Comparison of ENCODE assay signal across 24 cellular contexts in genomic region chr1:77925966-77926365, GRCh38. TPM values are rescaled to one million over a fixed set of nuclear protein-coding genes. Genes with fewer than 3 reads are reported as not detected.
DNase-seq lines count a peak whose midpoint lies in the region; ATAC-seq and TF ChIP-seq lines count a peak whose summit lies in the region.
"Had no signal": no experiment of that assay in that cellular context is flagged by ENCODE, and none has a peak within 500 bp of the region (broad histone marks: within the 10 kb centered on the region; RNA-seq: fewer than 3 reads in every experiment).

No MANE protein-coding gene starts in this region.

- H3K4me1 ChIP-seq in left ventricle myocardium inferior (peaks cover 13% of the 10 kb centered on the region), right cardiac atrium (ENCODE audit: control insufficient read depth, insufficient read depth, low read length) (no peaks in the 10 kb centered on the region)
- H3K4me1 ChIP-seq: esophagus squamous epithelium had no signal

- peak overlapping the region; percentile 21 for H3K27ac ChIP-seq in left ventricle myocardium inferior (replicated peaks)
- H3K27ac ChIP-seq in right cardiac atrium (ENCODE audit: low read length), result no peak overlapping the region
- H3K27ac ChIP-seq: esophagus squamous epithelium, KMS-11, skin epidermis had no signal

- H3K4me3 ChIP-seq in left ventricle myocardium inferior (peak overlapping the region; percentile 34), right cardiac atrium (ENCODE audit: low read length) (no peak overlapping the region)

- H3K36me3 ChIP-seq in left ventricle myocardium inferior, result peaks cover 85% of the 10 kb centered on the region

- H3K9me3 Mint-ChIP-seq in T-cell (no peaks in the 10 kb centered on the region), immature natural killer cell (no peaks in the 10 kb centered on the region)
- H3K9me3 Mint-ChIP-seq: nephron progenitor cell had no signal

- H3K27me3 Mint-ChIP-seq in T-cell (no peaks in the 10 kb centered on the region), immature natural killer cell (ENCODE audit: low read depth in 3 of 3) (peaks cover 0 to 3% (median 2%) of the 10 kb centered on the region in 3 donors)

- CTCF ChIA-PET in T-cell (lab: Charles Lee), result no interaction called here

- TF ChIP-seq CTCF in left ventricle myocardium inferior (IDR thresholded peaks at IDR 0.05; ENCODE audit: borderline replicate concordance), result no peak

- H3K4me3 Mint-ChIP-seq in T-cell, result peak overlapping the region; percentile 7 to 80 (median 77)
- H3K4me3 Mint-ChIP-seq in immature natural killer cell, result peak overlapping the region in 4 of 5 donors; percentile 78 to 89 (median 80)
- H3K4me3 Mint-ChIP-seq: nephron progenitor cell had no signal

- H3K27me3 ChIP-seq in left ventricle myocardium inferior (ENCODE audit: low read depth), result no peaks in the 10 kb centered on the region
- H3K27me3 ChIP-seq in right cardiac atrium (ENCODE audit: control insufficient read depth, insufficient read depth), result no peaks in the 10 kb centered on the region
- H3K27me3 ChIP-seq: esophagus squamous epithelium had no signal

- intact Hi-C loops in left ventricle myocardium inferior (cut with micrococcal nuclease) (no loop called here), right cardiac atrium (cut with DNase I) (no loop called here)

- POLR2A ChIA-PET in T-cell (lab: Charles Lee), result no interaction called here

- H3K27ac Mint-ChIP-seq in T-cell (no peak overlapping the region), immature natural killer cell (peak overlapping the region in 1 of 6 donors; percentile 54)
- H3K27ac Mint-ChIP-seq: nephron progenitor cell had no signal

- H3K4me1 Mint-ChIP-seq in T-cell (peaks cover 0 to 14% (median 0%) of the 10 kb centered on the region in 3 donors), immature natural killer cell (peaks cover 4 to 9% of the 10 kb centered on the region in 2 donors)
- H3K4me1 Mint-ChIP-seq: nephron progenitor cell had no signal

- WGBS in right cardiac atrium, result 54% methylated on average over 2 of the region's 2 CpGs

- no peak for ATAC-seq in right cardiac atrium
- no peak for ATAC-seq in T-cell (replicated peaks in 1 of 4)
- ATAC-seq: HCT116 had no signal

- DNase-seq in left ventricle myocardium inferior, result no peak
- DNase-seq in right cardiac atrium, result no peak
- no peak for DNase-seq in T-cell
- no peak for DNase-seq in immature natural killer cell
- no peak for DNase-seq in NCI-H1436 treated with DMSO at 0.1 percent for 48 hours (lab: John Stamatoyannopoulos, UW)
- no peak for DNase-seq in SKM-1 treated with dmso at 0.1 percent for 144 hours (lab: John Stamatoyannopoulos, UW; ENCODE audit: unreplicated experiment)
- no peak for DNase-seq in 8988T
- no peak for DNase-seq in NCI-H187 treated with DMSO at 0.1 percent for 48 hours (lab: John Stamatoyannopoulos, UW)
- DNase-seq: caudate nucleus; effector CD4-positive, alpha-beta T cell; esophagus squamous epithelium; GDM1; head of caudate nucleus; NCI-H1092 treated with DMSO at 0.1 percent for 48 hours; NCI-H2171; NCI-H69; nephron progenitor cell; posterior cingulate gyrus; stimulated activated CD4-positive, alpha-beta T cell treated with anti-CD3 and anti-CD28 coated beads, Interleukin-4, amount 100 ng/mL, for 24 hours; substantia nigra had no signal

- H3K36me3 Mint-ChIP-seq in T-cell (no peaks in the 10 kb centered on the region), immature natural killer cell (peaks cover 0 to 4% (median 0%) of the 10 kb centered on the region in 3 donors)

- H3K9me3 ChIP-seq in left ventricle myocardium inferior (replicated peaks) (no peaks in the 10 kb centered on the region), right cardiac atrium (ENCODE audit: control insufficient read depth, low read length) (no peaks in the 10 kb centered on the region)
- H3K9me3 ChIP-seq: esophagus squamous epithelium had no signal

RNA-seq across cellular contexts. Expression of gene NEXN, which starts 37.5 kb away (rescaled TPM):
- total RNA-seq in left ventricle myocardium inferior (391 TPM), right cardiac atrium (100 to 1,000 TPM; 209 to 313 (median 259) TPM), T-cell (under 1 TPM; 0.26 to 0.50 (median 0.35) TPM)
- polyA plus RNA-seq in right cardiac atrium (418 TPM), immature natural killer cell (1 to 10 TPM in 2 of 3 donors, under 1 TPM in 1; 0.89 to 3.0 (median 2.6) TPM)
- total RNA-seq: OCI-LY7 had no signal

RNA-seq across cellular contexts. Expression of gene FUBP1, which starts 52.9 kb away (rescaled TPM):
- total RNA-seq in left ventricle myocardium inferior, result 55.7 TPM
- total RNA-seq in right cardiac atrium, result 10 to 100 TPM; 57.6 to 73.0 (median 58.9) TPM
- polyA plus RNA-seq in right cardiac atrium, result 39.5 TPM
- total RNA-seq in T-cell, result 100 to 1,000 TPM; 180 to 224 (median 194) TPM
- 10 to 100 TPM; 22.5 to 65.6 (median 37.4) TPM for polyA plus RNA-seq in immature natural killer cell

Comparison
In these comparisons a context has a peak if more than half of its experiments do, and no peak if none do; other contexts are left out.
1. RNA of gene NEXN, which starts 37.5 kb away (total RNA-seq): 391 TPM in left ventricle myocardium inferior (single experiment) and 209 to 313 TPM in right cardiac atrium; 0.26 to 0.50 TPM in T-cell; every median in the first group is over 100 times any median in the second.